8 cellular contexts compared by ENCODE assay signal in genomic region chr7:33061282-33061928, GRCh38. TPM values are rescaled to one million over a fixed set of nuclear protein-coding genes. Genes with fewer than 3 reads are reported as not detected.
DNase-seq lines count a peak whose midpoint lies in the region; ATAC-seq and TF ChIP-seq lines count a peak whose summit lies in the region.

No MANE protein-coding gene starts in this region.

- no peak overlapping the region for H3K27ac ChIP-seq in breast epithelium
- H3K27ac ChIP-seq in naive thymus-derived CD4-positive, alpha-beta T cell (ENCODE audit: low read depth, low read length), result peak overlapping the region; percentile 82

- H3K9me3 ChIP-seq in breast epithelium, result peaks cover 7 to 13% of the 10 kb centered on the region in 2 donors
- no peaks in the 10 kb centered on the region for H3K9me3 ChIP-seq in naive thymus-derived CD4-positive, alpha-beta T cell (ENCODE audit: control insufficient read depth in 2 of 3, low read length in 3 of 3)

- peaks cover 20 to 34% (median 33%) of the 10 kb centered on the region in 3 donors for H3K4me1 Mint-ChIP-seq in IgD-negative memory B cell
- peaks cover 23 to 64% (median 46%) of the 10 kb centered on the region in 7 donors for H3K4me1 Mint-ChIP-seq in naive thymus-derived CD4-positive, alpha-beta T cell

- peak overlapping the region; percentile 82 to 97 (median 96) for H3K4me3 Mint-ChIP-seq in IgD-negative memory B cell
- peak overlapping the region; percentile 91 to 98 (median 96) for H3K4me3 Mint-ChIP-seq in naive thymus-derived CD4-positive, alpha-beta T cell

- H3K27me3 Mint-ChIP-seq in IgD-negative memory B cell, result no peaks in the 10 kb centered on the region
- H3K27me3 Mint-ChIP-seq in naive thymus-derived CD4-positive, alpha-beta T cell, result peaks cover 0 to 11% (median 0%) of the 10 kb centered on the region in 5 donors

- peak overlapping the region; percentile 58 for H3K4me3 ChIP-seq in BJ (ENCODE audit: low read depth, low read length)
- H3K4me3 ChIP-seq in breast epithelium, result peak overlapping the region; percentile 88 to 97 (median 89)
- H3K4me3 ChIP-seq in naive thymus-derived CD4-positive, alpha-beta T cell (ENCODE audit: low read length), result peak overlapping the region; percentile 96

- no peak for TF ChIP-seq CTCF in BJ (IDR thresholded peaks at IDR 0.05; ENCODE audit: insufficient read depth, low read depth, low read length)
- no peak for TF ChIP-seq CTCF in breast epithelium (IDR thresholded peaks at IDR 0.05)

- peak overlapping the region; percentile 33 to 92 (median 90) for H3K27ac Mint-ChIP-seq in IgD-negative memory B cell
- H3K27ac Mint-ChIP-seq in naive thymus-derived CD4-positive, alpha-beta T cell, result peak overlapping the region; percentile 84 to 98 (median 91)

- no peak for TF ChIP-seq POLR2A in breast epithelium (IDR thresholded peaks at IDR 0.05)

- CTCF ChIA-PET in BJ (lab: Yijun Ruan, JAX), result interaction anchor here (3.7 kb wide), 1 partner anchor 47 kb away, joined by 19 read pairs; the partner anchor contains the start of gene RP9
- CTCF ChIA-PET in naive thymus-derived CD4-positive, alpha-beta T cell (lab: Charles Lee), result interaction anchor here (0.6 kb wide), 1 partner anchor 16 kb away, joined by 3 read pairs; no protein-coding TSS in a partner anchor

- peaks cover 0 to 10% of the 10 kb centered on the region in 2 donors for H3K4me1 ChIP-seq in breast epithelium
- peaks cover 23 to 32% of the 10 kb centered on the region in 2 donors for H3K4me1 ChIP-seq in naive thymus-derived CD4-positive, alpha-beta T cell (ENCODE audit: control insufficient read depth in 2 of 2, insufficient read depth in 2 of 2, low read length in 2 of 2)

- no peak for ATAC-seq in naive thymus-derived CD4-positive, alpha-beta T cell
- ATAC-seq in HG03108 (IDR thresholded peaks at IDR 0.05; ENCODE audit: unreplicated experiment), result no peak

- no peak for DNase-seq in BJ (ENCODE audit: low read depth)
- no peak for DNase-seq in breast epithelium (ENCODE audit: low spot score in 2 of 2)
- no peak for DNase-seq in naive thymus-derived CD4-positive, alpha-beta T cell
- no peak for DNase-seq in NK-92 (lab: John Stamatoyannopoulos, UW; ENCODE audit: unreplicated experiment)
- DNase-seq in NCI-H1436 (lab: John Stamatoyannopoulos, UW), result no peak
- no peak for DNase-seq in hypothalamus (lab: John Stamatoyannopoulos, UW)

- peaks cover 4% of the 10 kb centered on the region for H3K36me3 Mint-ChIP-seq in IgD-negative memory B cell
- H3K36me3 Mint-ChIP-seq in naive thymus-derived CD4-positive, alpha-beta T cell, result peaks cover 6 to 17% (median 13%) of the 10 kb centered on the region in 5 donors

- H3K9me3 Mint-ChIP-seq in IgD-negative memory B cell, result peaks cover 2 to 7% (median 7%) of the 10 kb centered on the region in 3 donors
- H3K9me3 Mint-ChIP-seq in naive thymus-derived CD4-positive, alpha-beta T cell, result peaks cover 0 to 14% (median 7%) of the 10 kb centered on the region in 11 donors

- intact Hi-C loops in breast epithelium (cut with DNase I; ENCODE audit: low total_unique reads), result no loop called here
- intact Hi-C loops in naive thymus-derived CD4-positive, alpha-beta T cell (cut with micrococcal nuclease), result no loop called here

- H3K36me3 ChIP-seq in BJ (ENCODE audit: control insufficient read depth, insufficient read depth, low read length) (no peaks in the 10 kb centered on the region), breast epithelium (no peaks in the 10 kb centered on the region)
- H3K36me3 ChIP-seq in naive thymus-derived CD4-positive, alpha-beta T cell (ENCODE audit: control insufficient read depth in 2 of 3, insufficient read depth in 3 of 3, low read length in 3 of 3), result no peaks in the 10 kb centered on the region

- H3K27me3 ChIP-seq in BJ (ENCODE audit: control insufficient read depth, insufficient read depth, low read length) (no peaks in the 10 kb centered on the region), breast epithelium (no peaks in the 10 kb centered on the region)
- no peaks in the 10 kb centered on the region for H3K27me3 ChIP-seq in naive thymus-derived CD4-positive, alpha-beta T cell (ENCODE audit: control insufficient read depth in 2 of 2, insufficient read depth in 2 of 2, low read length in 2 of 2)

- POLR2A ChIA-PET in BJ (lab: Charles Lee), result no interaction called here
- POLR2A ChIA-PET in naive thymus-derived CD4-positive, alpha-beta T cell (lab: Charles Lee), result interaction anchor here (1.1 to 3.8 kb wide), 10 partner anchors 8 to 566 kb away, joined by 3 to 35 read pairs (median 10); partner anchors contain the start of genes AVL9, KBTBD2 and RP9

RNA-seq across cellular contexts. Expression of gene NT5C3A, which starts 1.2 kb away (rescaled TPM):
- 11.0 and 19.0 TPM in 2 replicates for polyA plus RNA-seq in BJ (2011; rRNA removed)
- 1.4 and 1.9 TPM in 2 replicates for polyA minus RNA-seq in BJ (2011; rRNA and poly(A)+ RNA removed)
- 67.5 TPM for polyA plus RNA-seq in IgD-negative memory B cell
- 10 to 100 TPM; 22.2 to 42.3 (median 27.5) TPM for total RNA-seq in breast epithelium
- total RNA-seq in naive thymus-derived CD4-positive, alpha-beta T cell, result 10 to 100 TPM; 36.6 to 51.3 (median 48.5) TPM
- 10 to 100 TPM; 45.7 to 64.8 TPM for polyA plus RNA-seq in naive thymus-derived CD4-positive, alpha-beta T cell

RNA-seq across cellular contexts. Expression of gene RP9, which starts 47.8 kb away (rescaled TPM):
- 16.2 and 18.6 TPM in 2 replicates for polyA plus RNA-seq in BJ (2011; rRNA removed)
- 3.9 and 6.7 TPM in 2 replicates for polyA minus RNA-seq in BJ (2011; rRNA and poly(A)+ RNA removed)
- polyA plus RNA-seq in IgD-negative memory B cell, result 49.6 TPM
- 10 to 100 TPM in 2 of 3 donors, 1 to 10 TPM in 1; 8.5 to 17.0 (median 13.4) TPM for total RNA-seq in breast epithelium
- 10 to 100 TPM; 12.7 to 23.3 (median 14.7) TPM for total RNA-seq in naive thymus-derived CD4-positive, alpha-beta T cell
- 10 to 100 TPM; 20.4 to 21.5 TPM for polyA plus RNA-seq in naive thymus-derived CD4-positive, alpha-beta T cell
